Comparison of ENCODE assay signal across 1 cellular context in the genomic region with DNA sequence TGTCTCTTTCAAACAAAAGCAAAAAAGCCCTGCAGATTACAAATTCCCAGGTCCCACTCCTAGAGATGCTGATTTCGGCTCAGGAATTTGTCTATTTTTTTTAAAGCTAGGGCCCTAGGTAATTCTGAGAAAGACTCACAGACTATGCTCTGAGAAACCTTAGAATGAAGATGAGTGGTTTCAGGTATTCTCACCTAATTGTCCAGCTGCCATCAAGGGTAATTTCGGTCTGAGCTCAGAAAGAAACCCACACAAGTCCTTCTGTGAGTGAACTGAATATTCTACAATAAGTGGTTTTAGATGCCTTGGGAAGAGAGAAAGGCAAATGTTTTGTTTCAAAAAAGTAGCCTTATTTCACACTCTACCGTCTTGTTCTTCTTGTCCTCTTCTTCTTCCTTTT.
TF ChIP-seq lines count a peak whose summit lies in the region.

No MANE protein-coding gene starts in this region.

TF ChIP-seq in GM12878, 131 proteins besides CTCF, POLR2A, EP300 and RAD21:
- TF ChIP-seq RCOR1 (conservative IDR thresholded peaks at IDR 0.05; ENCODE audit: low read depth, low read length) (no peak), TARDBP (IDR thresholded peaks at IDR 0.05; ENCODE audit: borderline replicate concordance) (no peak), RB1 (IDR thresholded peaks at IDR 0.05; ENCODE audit: borderline replicate concordance) (no peak), FOS (IDR thresholded peaks at IDR 0.05; ENCODE audit: borderline replicate concordance, extremely low read depth, insufficient read length) (no peak), NRF1 (conservative IDR thresholded peaks at IDR 0.05; ENCODE audit: low read depth, low read length) (no peak), ATF7 (IDR thresholded peaks at IDR 0.05; ENCODE audit: low read depth) (no peak), SIX5 (IDR thresholded peaks at IDR 0.05; ENCODE audit: low read depth, low read length, severe bottlenecking) (no peak), HDAC6 (IDR thresholded peaks at IDR 0.05; ENCODE audit: unreplicated experiment) (no peak), CUX1 (IDR thresholded peaks at IDR 0.05; ENCODE audit: insufficient replicate concordance, low read depth, low read length) (no peak), MYB (IDR thresholded peaks at IDR 0.05; ENCODE audit: borderline replicate concordance, low read depth, low read length) (no peak), SUZ12 (IDR thresholded peaks at IDR 0.05; ENCODE audit: unreplicated experiment) (no peak), CREB1 (IDR thresholded peaks at IDR 0.05; ENCODE audit: low read depth) (no peak), SREBF2 (IDR thresholded peaks at IDR 0.05; ENCODE audit: low read length) (no peak), SIN3A (IDR thresholded peaks at IDR 0.05; ENCODE audit: low read depth, low read length) (no peak), TBL1XR1 (IDR thresholded peaks at IDR 0.05; ENCODE audit: low read depth, low read length) (no peak)
- TF ChIP-seq, protein P1, sequence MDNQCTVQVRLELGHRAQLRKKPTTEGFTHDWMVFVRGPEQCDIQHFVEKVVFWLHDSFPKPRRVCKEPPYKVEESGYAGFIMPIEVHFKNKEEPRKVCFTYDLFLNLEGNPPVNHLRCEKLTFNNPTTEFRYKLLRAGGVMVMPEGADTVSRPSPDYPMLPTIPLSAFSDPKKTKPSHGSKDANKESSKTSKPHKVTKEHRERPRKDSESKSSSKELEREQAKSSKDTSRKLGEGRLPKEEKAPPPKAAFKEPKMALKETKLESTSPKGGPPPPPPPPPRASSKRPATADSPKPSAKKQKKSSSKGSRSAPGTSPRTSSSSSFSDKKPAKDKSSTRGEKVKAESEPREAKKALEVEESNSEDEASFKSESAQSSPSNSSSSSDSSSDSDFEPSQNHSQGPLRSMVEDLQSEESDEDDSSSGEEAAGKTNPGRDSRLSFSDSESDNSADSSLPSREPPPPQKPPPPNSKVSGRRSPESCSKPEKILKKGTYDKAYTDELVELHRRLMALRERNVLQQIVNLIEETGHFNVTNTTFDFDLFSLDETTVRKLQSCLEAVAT (IDR thresholded peaks at IDR 0.05), result no peak
- TF ChIP-seq, protein P2, sequence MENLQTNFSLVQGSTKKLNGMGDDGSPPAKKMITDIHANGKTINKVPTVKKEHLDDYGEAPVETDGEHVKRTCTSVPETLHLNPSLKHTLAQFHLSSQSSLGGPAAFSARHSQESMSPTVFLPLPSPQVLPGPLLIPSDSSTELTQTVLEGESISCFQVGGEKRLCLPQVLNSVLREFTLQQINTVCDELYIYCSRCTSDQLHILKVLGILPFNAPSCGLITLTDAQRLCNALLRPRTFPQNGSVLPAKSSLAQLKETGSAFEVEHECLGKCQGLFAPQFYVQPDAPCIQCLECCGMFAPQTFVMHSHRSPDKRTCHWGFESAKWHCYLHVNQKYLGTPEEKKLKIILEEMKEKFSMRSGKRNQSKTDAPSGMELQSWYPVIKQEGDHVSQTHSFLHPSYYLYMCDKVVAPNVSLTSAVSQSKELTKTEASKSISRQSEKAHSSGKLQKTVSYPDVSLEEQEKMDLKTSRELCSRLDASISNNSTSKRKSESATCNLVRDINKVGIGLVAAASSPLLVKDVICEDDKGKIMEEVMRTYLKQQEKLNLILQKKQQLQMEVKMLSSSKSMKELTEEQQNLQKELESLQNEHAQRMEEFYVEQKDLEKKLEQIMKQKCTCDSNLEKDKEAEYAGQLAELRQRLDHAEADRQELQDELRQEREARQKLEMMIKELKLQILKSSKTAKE (IDR thresholded peaks at IDR 0.05; ENCODE audit: low read depth, poor library complexity, severe bottlenecking), result no peak
